24 cellular contexts compared by ENCODE assay signal in the genomic region with DNA sequence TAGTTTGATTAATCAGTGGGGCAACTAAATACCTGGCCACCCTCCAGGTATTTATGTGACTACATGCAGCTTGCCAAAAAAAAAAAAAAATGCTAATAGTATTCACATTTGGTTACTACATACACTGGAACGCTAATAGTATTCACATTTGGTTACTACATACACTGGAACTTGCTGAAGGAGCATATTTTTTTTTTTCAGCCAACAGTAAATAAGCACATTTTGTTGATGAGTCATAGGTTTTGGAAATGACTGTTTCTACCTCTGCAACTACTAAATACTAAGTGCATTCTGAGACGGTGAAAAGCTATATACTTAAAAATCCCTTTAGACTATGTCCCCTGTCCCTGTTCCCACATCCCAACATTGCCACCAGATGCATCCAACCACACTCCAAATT.
DNase-seq lines count a peak whose midpoint lies in the region; ATAC-seq and TF ChIP-seq lines count a peak whose summit lies in the region.
"Had no signal": no experiment of that assay in that cellular context is flagged by ENCODE, and none has a peak within 500 bp of the region (broad histone marks: within the 10 kb centered on the region; RNA-seq: fewer than 3 reads in every experiment).

No MANE protein-coding gene starts in this region.

- H3K4me3 ChIP-seq in astrocyte of the cerebellum (ENCODE audit: low read depth, low read length) (no peak overlapping the region), mucosa of descending colon (no peak overlapping the region)
- H3K4me3 ChIP-seq: esophagus muscularis mucosa, suprapubic skin, uterus had no signal

- intact Hi-C loops in mucosa of descending colon (cut with DNase I, micrococcal nuclease) = no loop called here

- peak; percentile 37 for DNase-seq in DMS 273 (lab: John Stamatoyannopoulos, UW; ENCODE audit: unreplicated experiment)
- DNase-seq in DMS 273 treated with DMSO at 0.1 percent for 48 hours (lab: John Stamatoyannopoulos, UW) = no peak
- peak; percentile 89 for DNase-seq in NCI-H1105 treated with DMSO at 0.1 percent for 48 hours (lab: John Stamatoyannopoulos, UW)
- peak; percentile 0 for DNase-seq in astrocyte of the cerebellum (ENCODE audit: low read depth)
- DNase-seq in foreskin keratinocyte = peak; percentile 31 to 66
- no peak for DNase-seq in mucosa of descending colon
- no peak for DNase-seq in NCI-H774 (lab: John Stamatoyannopoulos, UW)
- no peak for DNase-seq in midbrain (lab: John Stamatoyannopoulos, UW)
- DNase-seq: activated CD4-positive, alpha-beta T cell treated with anti-CD3 and anti-CD28 coated beads, Interleukin-2, amount 50 U/mL, for 4 hours; activated gamma-delta T cell; effector CD4-positive, alpha-beta T cell; EL; head of caudate nucleus; MV-4-11; NCI-H2107; NCI-H526 treated with DMSO at 0.1 percent for 48 hours; T-helper 17 cell; uterus; WERI-Rb-1 had no signal

- no peaks in the 10 kb centered on the region for H3K36me3 ChIP-seq in mucosa of descending colon (ENCODE audit: low read depth)
- H3K36me3 ChIP-seq: esophagus muscularis mucosa, suprapubic skin, uterus, WERI-Rb-1 had no signal

- no peak for ATAC-seq in foreskin keratinocyte
- no peak for ATAC-seq in mucosa of descending colon
- ATAC-seq: stimulated activated effector memory CD8-positive, alpha-beta T cell treated with anti-CD3 and anti-CD28 coated beads, Interleukin-12 subunit alpha, Interleukin-12 subunit beta, amount 100 ng/mL, for 72 hours; T-helper 17 cell had no signal

- in situ Hi-C loops in astrocyte of the cerebellum (cut with HindIII; ENCODE audit: low sequenced_read_pairs) = no loop called here

- no peaks in the 10 kb centered on the region for H3K4me1 ChIP-seq in foreskin keratinocyte
- H3K4me1 ChIP-seq in mucosa of descending colon (ENCODE audit: low read depth) = no peaks in the 10 kb centered on the region
- H3K4me1 ChIP-seq: esophagus muscularis mucosa, suprapubic skin, uterus had no signal

- H3K27me3 ChIP-seq in foreskin keratinocyte = no peaks in the 10 kb centered on the region
- H3K27me3 ChIP-seq: esophagus muscularis mucosa, suprapubic skin, uterus had no signal

- TF ChIP-seq CTCF in astrocyte of the cerebellum (IDR thresholded peaks at IDR 0.05; ENCODE audit: low read depth, low read length, missing control alignments) = no peak
- no peak for TF ChIP-seq CTCF in foreskin keratinocyte (conservative IDR thresholded peaks at IDR 0.05)
- TF ChIP-seq CTCF in mucosa of descending colon (IDR thresholded peaks at IDR 0.05) = no peak

- no peak overlapping the region for H3K27ac ChIP-seq in foreskin keratinocyte
- H3K27ac ChIP-seq: 22Rv1, esophagus muscularis mucosa, HL-60, suprapubic skin, uterus, WERI-Rb-1 had no signal

- no peaks in the 10 kb centered on the region for H3K9me3 ChIP-seq in mucosa of descending colon
- H3K9me3 ChIP-seq: suprapubic skin had no signal

Comparison
In these comparisons a context has a peak if more than half of its experiments do, and no peak if none do; other contexts are left out.
1. DNase-seq: peak in DMS 273 (single experiment), NCI-H1105 treated with DMSO at 0.1 percent for 48 hours (single experiment), astrocyte of the cerebellum (single experiment) and foreskin keratinocyte (2 of 2); none in DMS 273 treated with DMSO at 0.1 percent for 48 hours (single experiment), mucosa of descending colon (0 of 3), NCI-H774 (single experiment) and midbrain (single experiment).